In genomic region chr6:147281895-147282565, GRCh38 we compare ENCODE assay signal across 23 cellular contexts.
DNase-seq lines count a peak whose midpoint lies in the region; ATAC-seq, FAIRE-seq and TF ChIP-seq lines count a peak whose summit lies in the region.
"Had no signal": no experiment of that assay in that cellular context is flagged by ENCODE, and none has a peak within 500 bp of the region (broad histone marks: within the 10 kb centered on the region; RNA-seq: fewer than 3 reads in every experiment).

No MANE protein-coding gene starts in this region.

- no peaks in the 10 kb centered on the region for H3K79me2 ChIP-seq in PC-3 (ENCODE audit: low read length)

- H3K9me2 ChIP-seq in PC-3 (replicated peaks; ENCODE audit: low read length): no peaks in the 10 kb centered on the region

- H2AFZ ChIP-seq in PC-3 (ENCODE audit: low read length): no peak overlapping the region

- WGBS in transverse colon (ENCODE audit: low coverage in 1 of 2), 2 donors: 54 to 59% methylated on average over 2 of the region's 2 CpGs

- H3K36me3 ChIP-seq in PC-3 (ENCODE audit: low read depth, low read length) (peaks cover 9% of the 10 kb centered on the region), transverse colon (peaks cover 0 to 27% (median 7%) of the 10 kb centered on the region in 4 donors)

- POLR2A ChIA-PET in activated CD8-positive, alpha-beta T cell treated with anti-CD3 and anti-CD28 coated beads for 36 hours (lab: Charles Lee): no interaction called here
- POLR2A ChIA-PET in activated CD8-positive, alpha-beta T cell treated with anti-CD3 and anti-CD28 coated beads, Interleukin-2, amount 10 ng/mL, durations not matched to agents 7 days and 5 days (lab: Charles Lee): interaction anchor here (1.1 kb wide), 1 partner anchor 11 kb away, joined by 3 read pairs; no protein-coding TSS in a partner anchor
- POLR2A ChIA-PET in PC-3 (lab: Charles Lee; ENCODE audit: unreplicated experiment): no interaction called here

- peaks cover 25% of the 10 kb centered on the region for H3K4me1 ChIP-seq in PC-3 (ENCODE audit: insufficient read depth, low read length)
- H3K4me1 ChIP-seq in transverse colon: peaks cover 13 to 40% (median 25%) of the 10 kb centered on the region in 4 donors
- H3K4me1 ChIP-seq: HAP-1, SJSA1 had no signal

- H3K4me3 Mint-ChIP-seq in activated CD8-positive, alpha-beta T cell treated with anti-CD3 and anti-CD28 coated beads for 36 hours: no peak overlapping the region
- H3K4me3 Mint-ChIP-seq in activated CD8-positive, alpha-beta T cell treated with anti-CD3 and anti-CD28 coated beads, Interleukin-2, amount 10 ng/mL, durations not matched to agents 7 days and 5 days: no peak overlapping the region
- H3K4me3 Mint-ChIP-seq in stimulated activated effector memory CD8-positive, alpha-beta T cell treated with anti-CD3 and anti-CD28 coated beads, Interleukin-12 subunit alpha, Interleukin-12 subunit beta, amount 100 ng/mL, for 72 hours: peak overlapping the region; percentile 26
- H3K4me3 Mint-ChIP-seq: activated naive CD4-positive, alpha-beta T cell treated with anti-CD3 and anti-CD28 coated beads, Interleukin-2, amount 10 ng/mL, durations not matched to agents 7 days and 5 days; T-cell had no signal

- no peak for DNase-seq in activated CD8-positive, alpha-beta T cell treated with anti-CD3 and anti-CD28 coated beads for 36 hours
- DNase-seq in activated CD8-positive, alpha-beta T cell treated with anti-CD3 and anti-CD28 coated beads, Interleukin-2, amount 10 ng/mL, durations not matched to agents 7 days and 5 days: no peak
- DNase-seq in PC-3: no peak
- DNase-seq in cerebellar cortex (ENCODE audit: low spot score): peak; percentile 23
- no peak for DNase-seq in stimulated activated effector memory CD8-positive, alpha-beta T cell treated with anti-CD3 and anti-CD28 coated beads, Interleukin-12 subunit alpha, Interleukin-12 subunit beta, amount 100 ng/mL, for 72 hours (ENCODE audit: low spot score in 2 of 2)
- DNase-seq in H54 (ENCODE audit: insufficient read length, low spot score): no peak
- no peak for DNase-seq in anterior cingulate cortex (lab: John Stamatoyannopoulos, UW)
- DNase-seq in transverse colon: no peak
- DNase-seq: activated CD4-positive, alpha-beta T cell treated with anti-CD3 and anti-CD28 coated beads for 4 hours; activated CD8-positive, alpha-beta memory T cell treated with anti-CD3 and anti-CD28 coated beads, Interleukin-2, amount 50 U/mL, for 4 hours; activated naive CD4-positive, alpha-beta T cell treated with anti-CD3 and anti-CD28 coated beads, Interleukin-2, amount 10 ng/mL, durations not matched to agents 7 days and 5 days; BE2C; cerebellar nuclear complex; GF-D8; kidney glomerular epithelial cell; NCI-H1048; NCI-H187; NCI-H526 treated with DMSO at 0.1 percent for 48 hours; stimulated activated CD8-positive, alpha-beta memory T cell treated with anti-CD3 and anti-CD28 coated beads, Interleukin-4, amount 100 ng/mL, for 48 hours; T-cell had no signal

- FAIRE-seq in H54 (lab: Jason Lieb, UNC): no peak

- peaks cover 2% of the 10 kb centered on the region for H3K9me3 Mint-ChIP-seq in activated CD8-positive, alpha-beta T cell treated with anti-CD3 and anti-CD28 coated beads for 36 hours
- H3K9me3 Mint-ChIP-seq in activated CD8-positive, alpha-beta T cell treated with anti-CD3 and anti-CD28 coated beads, Interleukin-2, amount 10 ng/mL, durations not matched to agents 7 days and 5 days (ENCODE audit: insufficient read depth): peaks cover 5% of the 10 kb centered on the region
- H3K9me3 Mint-ChIP-seq in stimulated activated effector memory CD8-positive, alpha-beta T cell treated with anti-CD3 and anti-CD28 coated beads, Interleukin-12 subunit alpha, Interleukin-12 subunit beta, amount 100 ng/mL, for 72 hours: no peaks in the 10 kb centered on the region
- H3K9me3 Mint-ChIP-seq: T-cell had no signal

- TF ChIP-seq EP300 in transverse colon (IDR thresholded peaks at IDR 0.05; ENCODE audit: low read depth): no peak

- H3K27me3 ChIP-seq in PC-3 (ENCODE audit: low read length) (no peaks in the 10 kb centered on the region), transverse colon (no peaks in the 10 kb centered on the region)
- H3K27me3 ChIP-seq: BE2C, SJSA1 had no signal

- H3F3A ChIP-seq in PC-3 (ENCODE audit: low read length, unreplicated experiment): no peaks in the 10 kb centered on the region

- TF ChIP-seq CTCF in activated CD8-positive, alpha-beta T cell treated with anti-CD3 and anti-CD28 coated beads for 36 hours (IDR thresholded peaks at IDR 0.05): no peak
- TF ChIP-seq CTCF in PC-3 (conservative IDR thresholded peaks at IDR 0.05; ENCODE audit: low read depth, low read length) (no peak), transverse colon (IDR thresholded peaks at IDR 0.05) (no peak)

- TSS peak; percentile 13 for BruUV-seq in PC-3 (replicated peaks; lab: Mats Ljungman, UMichigan)

- peaks cover 41% of the 10 kb centered on the region for H3K36me3 Mint-ChIP-seq in activated CD8-positive, alpha-beta T cell treated with anti-CD3 and anti-CD28 coated beads for 36 hours (ENCODE audit: low read depth)
- H3K36me3 Mint-ChIP-seq in activated CD8-positive, alpha-beta T cell treated with anti-CD3 and anti-CD28 coated beads, Interleukin-2, amount 10 ng/mL, durations not matched to agents 7 days and 5 days (ENCODE audit: low read depth): peaks cover 41% of the 10 kb centered on the region
- H3K36me3 Mint-ChIP-seq in stimulated activated effector memory CD8-positive, alpha-beta T cell treated with anti-CD3 and anti-CD28 coated beads, Interleukin-12 subunit alpha, Interleukin-12 subunit beta, amount 100 ng/mL, for 72 hours: peaks cover 47% of the 10 kb centered on the region

- CTCF ChIA-PET in activated CD8-positive, alpha-beta T cell treated with anti-CD3 and anti-CD28 coated beads for 36 hours (lab: Charles Lee): interaction anchor here (1.0 to 1.2 kb wide), 2 partner anchors 9 to 426 kb away, joined by 3 to 5 read pairs; no protein-coding TSS in a partner anchor
- CTCF ChIA-PET in activated CD8-positive, alpha-beta T cell treated with anti-CD3 and anti-CD28 coated beads, Interleukin-2, amount 10 ng/mL, durations not matched to agents 7 days and 5 days (lab: Charles Lee): interaction anchor here (1.4 kb wide), 1 partner anchor 8 kb away, joined by 5 read pairs; no protein-coding TSS in a partner anchor
- CTCF ChIA-PET in PC-3 (lab: Charles Lee): no interaction called here

- no peak for TF ChIP-seq POLR2A in H54 (IDR thresholded peaks at IDR 0.05; ENCODE audit: low read depth, low read length)
- no peak for TF ChIP-seq POLR2A in transverse colon (IDR thresholded peaks at IDR 0.05)

- H3K4me2 ChIP-seq in PC-3 (ENCODE audit: low read length): no peak overlapping the region

- ATAC-seq in activated CD8-positive, alpha-beta T cell treated with anti-CD3 and anti-CD28 coated beads for 36 hours: peak; percentile 75
- ATAC-seq in activated CD8-positive, alpha-beta T cell treated with anti-CD3 and anti-CD28 coated beads, Interleukin-2, amount 10 ng/mL, durations not matched to agents 7 days and 5 days: no peak
- ATAC-seq in PC-3: no peak
- peak; percentile 92 for ATAC-seq in stimulated activated effector memory CD8-positive, alpha-beta T cell treated with anti-CD3 and anti-CD28 coated beads, Interleukin-12 subunit alpha, Interleukin-12 subunit beta, amount 100 ng/mL, for 72 hours
- ATAC-seq: T-cell had no signal

- in situ Hi-C loops in transverse colon (cut with MboI; ENCODE audit: low pct_ligation_motif_present in 1 of 4, low pct_unique_long_range_greater_than_20kb in 1 of 4, low sequenced_read_pairs in 3 of 4): loop anchor here (10.0 to 25.0 kb wide), 2 partner anchors 420 to 427 kb away; no protein-coding TSS in a partner anchor

- H3K9ac ChIP-seq in PC-3 (ENCODE audit: low read length): no peak overlapping the region

- no peaks in the 10 kb centered on the region for H4K20me1 ChIP-seq in PC-3 (ENCODE audit: low read length)

- H3K9me3 ChIP-seq in PC-3 (ENCODE audit: low read length): no peaks in the 10 kb centered on the region
- no peaks in the 10 kb centered on the region for H3K9me3 ChIP-seq in transverse colon
- H3K9me3 ChIP-seq: BE2C, HAP-1, SJSA1 had no signal

- peaks cover 47% of the 10 kb centered on the region for H3K4me1 Mint-ChIP-seq in activated CD8-positive, alpha-beta T cell treated with anti-CD3 and anti-CD28 coated beads for 36 hours (ENCODE audit: low read depth)
- H3K4me1 Mint-ChIP-seq in activated CD8-positive, alpha-beta T cell treated with anti-CD3 and anti-CD28 coated beads, Interleukin-2, amount 10 ng/mL, durations not matched to agents 7 days and 5 days (ENCODE audit: low read depth): peaks cover 18% of the 10 kb centered on the region
- H3K4me1 Mint-ChIP-seq in stimulated activated effector memory CD8-positive, alpha-beta T cell treated with anti-CD3 and anti-CD28 coated beads, Interleukin-12 subunit alpha, Interleukin-12 subunit beta, amount 100 ng/mL, for 72 hours: peaks cover 50% of the 10 kb centered on the region

- H3K27ac Mint-ChIP-seq in activated CD8-positive, alpha-beta T cell treated with anti-CD3 and anti-CD28 coated beads for 36 hours: peak overlapping the region; percentile 83
- H3K27ac Mint-ChIP-seq in activated CD8-positive, alpha-beta T cell treated with anti-CD3 and anti-CD28 coated beads, Interleukin-2, amount 10 ng/mL, durations not matched to agents 7 days and 5 days: no peak overlapping the region
- peak overlapping the region; percentile 78 for H3K27ac Mint-ChIP-seq in stimulated activated effector memory CD8-positive, alpha-beta T cell treated with anti-CD3 and anti-CD28 coated beads, Interleukin-12 subunit alpha, Interleukin-12 subunit beta, amount 100 ng/mL, for 72 hours
- H3K27ac Mint-ChIP-seq: activated naive CD4-positive, alpha-beta T cell treated with anti-CD3 and anti-CD28 coated beads, Interleukin-2, amount 10 ng/mL, durations not matched to agents 7 days and 5 days had no signal

- H3K27ac ChIP-seq in PC-3 (ENCODE audit: low read length): no peak overlapping the region
- peak overlapping the region in 2 of 4 donors; percentile 8 to 19 for H3K27ac ChIP-seq in transverse colon
- H3K27ac ChIP-seq: epithelial cell of prostate, SJSA1 had no signal

- no peak overlapping the region for H3K4me3 ChIP-seq in PC-3 (ENCODE audit: low read length)
- H3K4me3 ChIP-seq in transverse colon: no peak overlapping the region
- H3K4me3 ChIP-seq: HAP-1, SJSA1 had no signal

- H3K27me3 Mint-ChIP-seq in activated CD8-positive, alpha-beta T cell treated with anti-CD3 and anti-CD28 coated beads for 36 hours: no peaks in the 10 kb centered on the region
- H3K27me3 Mint-ChIP-seq in activated CD8-positive, alpha-beta T cell treated with anti-CD3 and anti-CD28 coated beads, Interleukin-2, amount 10 ng/mL, durations not matched to agents 7 days and 5 days (ENCODE audit: low read depth): no peaks in the 10 kb centered on the region
- H3K27me3 Mint-ChIP-seq: activated naive CD4-positive, alpha-beta T cell treated with anti-CD3 and anti-CD28 coated beads, Interleukin-2, amount 10 ng/mL, durations not matched to agents 7 days and 5 days; T-cell had no signal

- intact Hi-C loops in activated CD8-positive, alpha-beta T cell treated with anti-CD3 and anti-CD28 coated beads for 36 hours (cut with micrococcal nuclease): no loop called here
- intact Hi-C loops in PC-3 (cut with micrococcal nuclease) (loop anchor here (10.0 kb wide), 1 partner anchor 77 kb away; the partner anchor contains the start of gene STXBP5), transverse colon (cut with DNase I; ENCODE audit: low total_unique reads) (loop anchor here (10.0 kb wide), 1 partner anchor 427 kb away; no protein-coding TSS in a partner anchor)

Comparison
In these comparisons a context has a peak if more than half of its experiments do, and no peak if none do; other contexts are left out.
1. ATAC-seq: peak in activated CD8-positive, alpha-beta T cell treated with anti-CD3 and anti-CD28 coated beads for 36 hours (single experiment) and stimulated activated effector memory CD8-positive, alpha-beta T cell treated with anti-CD3 and anti-CD28 coated beads, Interleukin-12 subunit alpha, Interleukin-12 subunit beta, amount 100 ng/mL, for 72 hours (single experiment); none in activated CD8-positive, alpha-beta T cell treated with anti-CD3 and anti-CD28 coated beads, Interleukin-2, amount 10 ng/mL, durations not matched to agents 7 days and 5 days (single experiment) and PC-3 (single experiment).